In genomic region chr9:9942764-9943424, GRCh38 we compare ENCODE assay signal across 9 cellular contexts.
DNase-seq lines count a peak whose midpoint lies in the region; ATAC-seq and TF ChIP-seq lines count a peak whose summit lies in the region.
"Had no signal": no experiment of that assay in that cellular context is flagged by ENCODE, and none has a peak within 500 bp of the region (broad histone marks: within the 10 kb centered on the region; RNA-seq: fewer than 3 reads in every experiment).

No MANE protein-coding gene starts in this region.

- no peak overlapping the region for H3K27ac ChIP-seq in CD4-positive, alpha-beta memory T cell (ENCODE audit: low read depth, low read length)
- no peak overlapping the region for H3K27ac ChIP-seq in esophagus muscularis mucosa (replicated peaks in 1 of 4)

- TF ChIP-seq EP300 in esophagus muscularis mucosa (IDR thresholded peaks at IDR 0.05) = no peak

- no peaks in the 10 kb centered on the region for H3K4me1 Mint-ChIP-seq in CD4-positive, alpha-beta memory T cell
- no peaks in the 10 kb centered on the region for H3K4me1 Mint-ChIP-seq in naive B cell

- no peak overlapping the region for H3K4me3 Mint-ChIP-seq in CD4-positive, alpha-beta memory T cell
- no peak overlapping the region for H3K4me3 Mint-ChIP-seq in naive B cell
- H3K4me3 Mint-ChIP-seq: T-helper 1 cell treated with Interleukin-12 subunit alpha and Interleukin-12 subunit beta and Interleukin-4 antibody, amounts not matched to agents 30 μg/mL and 1 μg/mL, for 36 hours had no signal

- peak; percentile 73 to 94 (median 89) for TF ChIP-seq CTCF in esophagus muscularis mucosa (IDR thresholded peaks at IDR 0.05)

- H3K9me3 ChIP-seq in CD4-positive, alpha-beta memory T cell (ENCODE audit: control insufficient read depth in 1 of 2, low read length in 2 of 2) = no peaks in the 10 kb centered on the region
- H3K9me3 ChIP-seq in esophagus muscularis mucosa = no peaks in the 10 kb centered on the region

- H3K4me3 ChIP-seq in CD4-positive, alpha-beta memory T cell (ENCODE audit: low read length in 2 of 2) = no peak overlapping the region
- H3K4me3 ChIP-seq in esophagus muscularis mucosa = no peak overlapping the region

- H3K4me1 ChIP-seq in CD4-positive, alpha-beta memory T cell (ENCODE audit: insufficient read depth, low read length) = no peaks in the 10 kb centered on the region
- H3K4me1 ChIP-seq in esophagus muscularis mucosa = peaks cover 0 to 4% (median 0%) of the 10 kb centered on the region in 4 donors

- WGBS in esophagus muscularis mucosa = 19% methylated on average over 5 of the region's 5 CpGs

- ATAC-seq in HG03354 (IDR thresholded peaks at IDR 0.05; ENCODE audit: poor library complexity, severe bottlenecking, unreplicated experiment) (peak; percentile 84), naive B cell (ENCODE audit: low read depth in 2 of 2) (peak; percentile 40 to 60)

- H3K9me3 Mint-ChIP-seq in CD4-positive, alpha-beta memory T cell = no peaks in the 10 kb centered on the region
- no peaks in the 10 kb centered on the region for H3K9me3 Mint-ChIP-seq in naive B cell
- H3K9me3 Mint-ChIP-seq: T-helper 1 cell treated with Interleukin-12 subunit alpha and Interleukin-12 subunit beta and Interleukin-4 antibody, amounts not matched to agents 30 μg/mL and 1 μg/mL, for 36 hours had no signal

- intact Hi-C loops in CD4-positive, alpha-beta memory T cell (cut with micrococcal nuclease) = no loop called here
- intact Hi-C loops in esophagus muscularis mucosa (cut with DNase I) = no loop called here

- POLR2A ChIA-PET in CD4-positive, alpha-beta memory T cell (lab: Charles Lee; ENCODE audit: partially characterized antibody) = no interaction called here

- no peaks in the 10 kb centered on the region for H3K27me3 Mint-ChIP-seq in CD4-positive, alpha-beta memory T cell
- H3K27me3 Mint-ChIP-seq in naive B cell = no peaks in the 10 kb centered on the region

- no peaks in the 10 kb centered on the region for H3K36me3 Mint-ChIP-seq in CD4-positive, alpha-beta memory T cell
- H3K36me3 Mint-ChIP-seq in naive B cell = no peaks in the 10 kb centered on the region

- no peak overlapping the region for H3K27ac Mint-ChIP-seq in CD4-positive, alpha-beta memory T cell
- H3K27ac Mint-ChIP-seq in naive B cell = no peak overlapping the region
- H3K27ac Mint-ChIP-seq: T-helper 1 cell treated with Interleukin-12 subunit alpha and Interleukin-12 subunit beta and Interleukin-4 antibody, amounts not matched to agents 30 μg/mL and 1 μg/mL, for 36 hours had no signal

- peak; percentile 10 to 35 (median 22) for DNase-seq in CD4-positive, alpha-beta memory T cell
- peak; percentile 13 for DNase-seq in GM19238 (ENCODE audit: insufficient read length, low spot score)
- peak; percentile 36 to 67 for DNase-seq in NCI-H524 (lab: John Stamatoyannopoulos, UW)
- DNase-seq in activated CD8-positive, alpha-beta memory T cell treated with anti-CD3 and anti-CD28 coated beads for 48 hours (ENCODE audit: low read depth in 2 of 3, low spot score in 2 of 3) = peak; percentile 4 to 19 (median 9)
- no peak for DNase-seq in esophagus muscularis mucosa (ENCODE audit: extremely low spot score)
- peak; percentile 29 for DNase-seq in naive B cell
- peak; percentile 94 for DNase-seq in superior temporal gyrus (ENCODE audit: extremely low spot score)

- H3K27me3 ChIP-seq in CD4-positive, alpha-beta memory T cell (ENCODE audit: insufficient read depth, low read length) = no peaks in the 10 kb centered on the region
- H3K27me3 ChIP-seq in esophagus muscularis mucosa = no peaks in the 10 kb centered on the region

- no peak for TF ChIP-seq POLR2A in esophagus muscularis mucosa (IDR thresholded peaks at IDR 0.05; ENCODE audit: low read depth)

- no peaks in the 10 kb centered on the region for H3K36me3 ChIP-seq in CD4-positive, alpha-beta memory T cell (ENCODE audit: insufficient read depth, low read length)
- H3K36me3 ChIP-seq in esophagus muscularis mucosa = no peaks in the 10 kb centered on the region

- CTCF ChIA-PET in CD4-positive, alpha-beta memory T cell (lab: Charles Lee; ENCODE audit: partially characterized antibody) = interaction anchor here (0.6 to 2.9 kb wide), 10 partner anchors 13 to 540 kb away, joined by 3 to 8 read pairs (median 4); no protein-coding TSS in a partner anchor
